In genomic region chr22:29798801-29799200, GRCh38 we compare ENCODE assay signal across 10 cellular contexts. TPM values are rescaled to one million over a fixed set of nuclear protein-coding genes. Genes with fewer than 3 reads are reported as not detected.
A peak's percentile ranks its signal among the peaks of the same experiment; 100 is the strongest.
DNase-seq lines count a peak whose midpoint lies in the region; ATAC-seq and TF ChIP-seq lines count a peak whose summit lies in the region.
"Had no signal": no experiment of that assay in that cellular context is flagged by ENCODE, and none has a peak within 500 bp of the region (broad histone marks: within the 10 kb centered on the region; RNA-seq: fewer than 3 reads in every experiment).

No MANE protein-coding gene starts in this region.

- H3K36me3 ChIP-seq in CD8-positive, alpha-beta memory T cell (ENCODE audit: insufficient read depth, low read length): peaks cover 66% of the 10 kb centered on the region
- H3K36me3 ChIP-seq in heart left ventricle (peaks cover 0 to 95% (median 73%) of the 10 kb centered on the region in 9 donors), skeletal muscle satellite cell (ENCODE audit: insufficient read depth, low read length) (peaks cover 54% of the 10 kb centered on the region)

- CTCF ChIA-PET in CD8-positive, alpha-beta memory T cell (lab: Charles Lee): no interaction called here
- CTCF ChIA-PET in GM10248 (lab: Yijun Ruan, JAX): no interaction called here

- no peak overlapping the region for H3K4me3 Mint-ChIP-seq in CD8-positive, alpha-beta memory T cell
- H3K4me3 Mint-ChIP-seq: WTC11 had no signal

- peaks cover 0 to 4% (median 0%) of the 10 kb centered on the region in 3 donors for H3K4me1 Mint-ChIP-seq in CD8-positive, alpha-beta memory T cell
- H3K4me1 Mint-ChIP-seq: WTC11 had no signal

- 34 to 90% (median 50%) methylated on average over 2 of the region's 2 CpGs for WGBS in heart left ventricle, 4 donors

- H3K4me1 ChIP-seq in CD8-positive, alpha-beta memory T cell (ENCODE audit: insufficient read depth, low read length): no peaks in the 10 kb centered on the region
- H3K4me1 ChIP-seq in heart left ventricle (peaks cover 5 to 51% (median 26%) of the 10 kb centered on the region in 12 donors), skeletal muscle satellite cell (ENCODE audit: control insufficient read depth, insufficient read depth, low read length) (peaks cover 24% of the 10 kb centered on the region)

- DNase-seq in CD8-positive, alpha-beta memory T cell: no peak
- DNase-seq in heart left ventricle (peak in 1 of 5 donors; percentile 44), GM10248 (ENCODE audit: extremely low spot score) (no peak)
- DNase-seq in stimulated activated naive CD4-positive, alpha-beta T cell (lab: John Stamatoyannopoulos, UW): no peak
- no peak for DNase-seq in stimulated activated CD4-positive, alpha-beta T cell treated with anti-CD3 and anti-CD28 coated beads, Interleukin-4, amount 100 ng/mL, for 24 hours
- DNase-seq: NCI-H1048 had no signal

- TF ChIP-seq POLR2A in heart left ventricle (IDR thresholded peaks at IDR 0.05): no peak

- H3K4me3 ChIP-seq in CD8-positive, alpha-beta memory T cell (ENCODE audit: low read length): no peak overlapping the region
- H3K4me3 ChIP-seq in WI38 (ENCODE audit: low read depth, low read length) (peak overlapping the region; percentile 34), heart left ventricle (peak overlapping the region in 6 of 12 donors; percentile 2 to 28 (median 13)), skeletal muscle satellite cell (ENCODE audit: low read length) (peak overlapping the region; percentile 51)

- H3K9ac ChIP-seq in skeletal muscle satellite cell (ENCODE audit: low read depth, low read length): peak overlapping the region; percentile 65

- peak overlapping the region in 4 of 8 donors; percentile 39 to 73 (median 60) for H3K27ac Mint-ChIP-seq in CD8-positive, alpha-beta memory T cell
- H3K27ac Mint-ChIP-seq: WTC11 had no signal

- peak overlapping the region; percentile 47 for H3K27ac ChIP-seq in CD8-positive, alpha-beta memory T cell (ENCODE audit: low read depth, low read length)
- H3K27ac ChIP-seq in heart left ventricle: peak overlapping the region; percentile 81 to 93 (median 87)

- no peaks in the 10 kb centered on the region for H3K27me3 ChIP-seq in CD8-positive, alpha-beta memory T cell (ENCODE audit: insufficient read depth, low read length, poor library complexity, severe bottlenecking)
- H3K27me3 ChIP-seq in heart left ventricle: no peaks in the 10 kb centered on the region
- H3K27me3 ChIP-seq in skeletal muscle satellite cell (ENCODE audit: control insufficient read depth, insufficient read depth, low read length): no peaks in the 10 kb centered on the region

- no peaks in the 10 kb centered on the region for H3K9me3 Mint-ChIP-seq in CD8-positive, alpha-beta memory T cell
- H3K9me3 Mint-ChIP-seq: WTC11 had no signal

- no peaks in the 10 kb centered on the region for H3K9me3 ChIP-seq in CD8-positive, alpha-beta memory T cell (ENCODE audit: low read length)
- H3K9me3 ChIP-seq in heart left ventricle (no peaks in the 10 kb centered on the region), skeletal muscle satellite cell (replicated peaks; ENCODE audit: low read length) (no peaks in the 10 kb centered on the region)

- H3K4me2 ChIP-seq in skeletal muscle satellite cell (ENCODE audit: low read length): peak overlapping the region; percentile 67

- POLR2A ChIA-PET in CD8-positive, alpha-beta memory T cell (lab: Charles Lee): no interaction called here
- POLR2A ChIA-PET in GM10248 (lab: Yijun Ruan, JAX): no interaction called here

- TF ChIP-seq CTCF in WI38 (IDR thresholded peaks at IDR 0.05; ENCODE audit: low read depth, low read length) (no peak), heart left ventricle (IDR thresholded peaks at IDR 0.05) (no peak), GM10248 (IDR thresholded peaks at IDR 0.05; ENCODE audit: control extremely low read depth, extremely low read depth, low read depth, missing control alignments) (no peak)

- no peaks in the 10 kb centered on the region for H3K27me3 Mint-ChIP-seq in CD8-positive, alpha-beta memory T cell

- ATAC-seq in heart left ventricle (peak; percentile 35 to 81 (median 59)), HG03097 (IDR thresholded peaks at IDR 0.05; ENCODE audit: low FRiP score, unreplicated experiment) (no peak)
- ATAC-seq: WTC11 had no signal

- intact Hi-C loops in heart left ventricle (cut with DNase I): loop anchor here in 1 of 10 donors (1.0 kb wide), 1 partner anchor 22 kb away; no protein-coding TSS in a partner anchor

- H3K36me3 Mint-ChIP-seq in CD8-positive, alpha-beta memory T cell: peaks cover 11 to 80% (median 18%) of the 10 kb centered on the region in 3 donors

RNA-seq across cellular contexts. Expression of gene UQCR10, which starts 31.6 kb away (rescaled TPM):
- 100 to 1,000 TPM; 114 to 121 TPM for total RNA-seq in CD8-positive, alpha-beta memory T cell
- 307 TPM for polyA plus RNA-seq in CD8-positive, alpha-beta memory T cell
- 100 to 1,000 TPM; 244 to 396 (median 299) TPM for total RNA-seq in heart left ventricle
- polyA plus RNA-seq in heart left ventricle: 1,000 to 10,000 TPM in 1 of 2 donors, 100 to 1,000 TPM in 1; 355 to 1,063 TPM
- 73.8 and 81.3 TPM in 2 replicates for total RNA-seq in skeletal muscle satellite cell (2012; rRNA removed)

RNA-seq across cellular contexts. Expression of gene ZMAT5, which starts 32.0 kb away (rescaled TPM):
- total RNA-seq in CD8-positive, alpha-beta memory T cell: 10 to 100 TPM; 24.7 to 25.2 TPM
- polyA plus RNA-seq in CD8-positive, alpha-beta memory T cell: 46.9 TPM
- 10 to 100 TPM; 19.4 to 28.9 (median 20.9) TPM for total RNA-seq in heart left ventricle
- polyA plus RNA-seq in heart left ventricle: 10 to 100 TPM; 30.1 to 37.2 TPM
- total RNA-seq in skeletal muscle satellite cell (2012; rRNA removed): 18.8 and 24.2 TPM in 2 replicates

RNA-seq across cellular contexts. Expression of gene ASCC2, which starts 39.3 kb away (rescaled TPM):
- 10 to 100 TPM; 81.1 to 84.5 TPM for total RNA-seq in CD8-positive, alpha-beta memory T cell
- 60.0 TPM for polyA plus RNA-seq in CD8-positive, alpha-beta memory T cell
- total RNA-seq in heart left ventricle: 10 to 100 TPM; 23.6 to 53.2 (median 30.4) TPM
- polyA plus RNA-seq in heart left ventricle: 10 to 100 TPM; 41.8 to 77.1 TPM
- 29.9 and 38.4 TPM in 2 replicates for total RNA-seq in skeletal muscle satellite cell (2012; rRNA removed)
